In the genomic region with DNA sequence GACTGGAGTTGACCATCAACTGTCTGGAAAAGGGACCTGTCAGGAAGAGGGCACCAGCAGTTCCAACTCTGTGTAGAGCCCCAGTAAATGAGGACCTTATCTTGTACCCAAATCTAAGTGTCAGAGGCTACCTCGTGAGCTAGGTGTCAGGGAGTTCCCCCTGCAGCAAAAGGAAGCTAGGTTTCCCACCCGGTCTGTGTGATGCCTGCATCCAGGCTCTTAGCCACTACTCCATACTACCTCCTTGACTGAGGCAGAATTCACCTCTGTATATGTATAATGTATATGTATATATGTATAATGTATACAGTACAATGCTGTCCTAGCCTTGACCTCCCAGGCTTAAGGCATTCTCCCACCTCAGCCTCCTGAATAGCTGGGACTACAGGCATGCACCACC, we compare ENCODE assay signal across 9 cellular contexts. TPM values are rescaled to one million over a fixed set of nuclear protein-coding genes. Genes with fewer than 3 reads are reported as not detected.
DNase-seq lines count a peak whose midpoint lies in the region; ATAC-seq and TF ChIP-seq lines count a peak whose summit lies in the region.
"Had no signal": no experiment of that assay in that cellular context is flagged by ENCODE, and none has a peak within 500 bp of the region (broad histone marks: within the 10 kb centered on the region; RNA-seq: fewer than 3 reads in every experiment).

No MANE protein-coding gene starts in this region.

- POLR2A ChIA-PET in CD4-positive, alpha-beta T cell (lab: Charles Lee): interaction anchor here (0.6 to 4.8 kb wide), 9 partner anchors 15 to 735 kb away, joined by 3 to 38 read pairs (median 4); no protein-coding TSS in a partner anchor

- H3K4me2 ChIP-seq in Loucy (ENCODE audit: low read depth, low read length, poor library complexity, severe bottlenecking): peak overlapping the region; percentile 71
- no peak overlapping the region for H3K4me2 ChIP-seq in neuronal stem cell (ENCODE audit: insufficient read depth, low read length, poor library complexity, severe bottlenecking)

- H2AK5ac ChIP-seq in neuronal stem cell (ENCODE audit: low read depth, low read length): no peak overlapping the region

- CTCF ChIA-PET in CD4-positive, alpha-beta T cell (lab: Charles Lee): interaction anchor here (0.6 to 7.1 kb wide), 21 partner anchors 8 to 105 kb away, joined by 3 to 160 read pairs (median 6); a partner anchor contains a TSS

- H3K9me3 ChIP-seq in CD4-positive, alpha-beta T cell (ENCODE audit: control insufficient read depth, low read length): no peaks in the 10 kb centered on the region
- H3K9me3 ChIP-seq in Loucy (ENCODE audit: insufficient read depth, low read depth, low read length): no peaks in the 10 kb centered on the region
- no peaks in the 10 kb centered on the region for H3K9me3 ChIP-seq in neuronal stem cell (replicated peaks in 1 of 2; ENCODE audit: control insufficient read depth in 2 of 2, insufficient read depth in 1 of 2, low read depth in 1 of 2, low read length in 2 of 2)

- no peaks in the 10 kb centered on the region for H3K36me3 Mint-ChIP-seq in CD4-positive, alpha-beta T cell (ENCODE audit: low read depth)
- H3K36me3 Mint-ChIP-seq in chondrocyte (ENCODE audit: low read depth): no peaks in the 10 kb centered on the region

- H2AFZ ChIP-seq in Loucy (ENCODE audit: low read length) (peak overlapping the region; percentile 87; the same call in 1 of the 2 replicates), neuronal stem cell (ENCODE audit: low read length) (peak overlapping the region; percentile 62)

- no peaks in the 10 kb centered on the region for H3K79me1 ChIP-seq in neuronal stem cell (ENCODE audit: low read depth, low read length)

- H2BK120ac ChIP-seq in neuronal stem cell (ENCODE audit: low read depth, low read length): no peak overlapping the region

- H2BK12ac ChIP-seq in neuronal stem cell (ENCODE audit: low read length): no peak overlapping the region

- no peaks in the 10 kb centered on the region for H3K79me2 ChIP-seq in Loucy (ENCODE audit: insufficient read depth, low read length)

- no peak overlapping the region for H3K4ac ChIP-seq in neuronal stem cell (ENCODE audit: low read length)

- H3K9me3 Mint-ChIP-seq in CD4-positive, alpha-beta T cell: no peaks in the 10 kb centered on the region
- no peaks in the 10 kb centered on the region for H3K9me3 Mint-ChIP-seq in chondrocyte (ENCODE audit: low read depth)

- H2BK5ac ChIP-seq in neuronal stem cell (ENCODE audit: low read length): no peak overlapping the region

- DNase-seq in CD4-positive, alpha-beta T cell: no peak
- DNase-seq in chondrocyte (ENCODE audit: low spot score): no peak
- no peak for DNase-seq in neuronal stem cell (ENCODE audit: low spot score)
- DNase-seq in dedifferentiated amniotic fluid mesenchymal stem cell (ENCODE audit: extremely low spot score): no peak
- DNase-seq in HuH-7.5 (ENCODE audit: low spot score): no peak
- DNase-seq in HuH-7 (ENCODE audit: low spot score): no peak
- no peak for DNase-seq in COR-L47 (lab: John Stamatoyannopoulos, UW)
- DNase-seq: NCI-H2081 treated with DMSO at 0.1 percent for 48 hours had no signal

- TF ChIP-seq CTCF in CD4-positive, alpha-beta T cell (IDR thresholded peaks at IDR 0.05): no peak
- TF ChIP-seq CTCF in Loucy (conservative IDR thresholded peaks at IDR 0.05; ENCODE audit: low read length) (no peak), chondrocyte (IDR thresholded peaks at IDR 0.05) (no peak)

- H3K4me1 Mint-ChIP-seq in CD4-positive, alpha-beta T cell (ENCODE audit: low read depth): peaks cover 10% of the 10 kb centered on the region
- peaks cover 24% of the 10 kb centered on the region for H3K4me1 Mint-ChIP-seq in chondrocyte (ENCODE audit: low read depth)

- H3K27ac ChIP-seq in CD4-positive, alpha-beta T cell (ENCODE audit: low read depth, low read length): no peak overlapping the region
- H3K27ac ChIP-seq in neuronal stem cell (replicated peaks; ENCODE audit: low read length): no peak overlapping the region

- H3K4me1 ChIP-seq in Loucy (ENCODE audit: insufficient read depth, low read length, poor library complexity, severe bottlenecking): no peaks in the 10 kb centered on the region
- H3K4me1 ChIP-seq in neuronal stem cell (ENCODE audit: control insufficient read depth in 2 of 2, insufficient read depth in 1 of 2, low read depth in 1 of 2, low read length in 2 of 2): peaks cover 0 to 2% of the 10 kb centered on the region in 2 donors

- H3K4me3 Mint-ChIP-seq in CD4-positive, alpha-beta T cell: peak overlapping the region; percentile 38
- peak overlapping the region; percentile 70 for H3K4me3 Mint-ChIP-seq in chondrocyte (ENCODE audit: unreplicated experiment)

- no peak overlapping the region for H4K91ac ChIP-seq in neuronal stem cell (ENCODE audit: low read depth, low read length, poor library complexity)

- H3K4me3 ChIP-seq in Loucy (ENCODE audit: low read length, poor library complexity, severe bottlenecking): peak overlapping the region; percentile 63
- H3K4me3 ChIP-seq in neuronal stem cell (ENCODE audit: low read length in 2 of 2): no peak overlapping the region

- no peaks in the 10 kb centered on the region for H3F3A ChIP-seq in Loucy (ENCODE audit: low read depth)

- no peaks in the 10 kb centered on the region for H3K9me2 ChIP-seq in Loucy (replicated peaks; ENCODE audit: low read depth, low read length)

- no peak overlapping the region for H3K9ac ChIP-seq in Loucy (ENCODE audit: low read depth, low read length, poor library complexity, severe bottlenecking)
- no peak overlapping the region for H3K9ac ChIP-seq in neuronal stem cell (ENCODE audit: low read depth, low read length, poor library complexity)

- H3K36me3 ChIP-seq in Loucy (ENCODE audit: insufficient read depth, low read length) (no peaks in the 10 kb centered on the region), neuronal stem cell (replicated peaks in 1 of 2; ENCODE audit: control insufficient read depth in 2 of 2, insufficient read depth in 2 of 2, low read length in 2 of 2) (no peaks in the 10 kb centered on the region)

- intact Hi-C loops in CD4-positive, alpha-beta T cell (cut with DNase I, micrococcal nuclease): loop anchor here (1.0 to 10.0 kb wide), 3 partner anchors 86 to 479 kb away; a partner anchor contains a TSS

- ATAC-seq in CD4-positive, alpha-beta T cell (ENCODE audit: poor library complexity): peak; percentile 48

- H3K27me3 ChIP-seq in CD4-positive, alpha-beta T cell (ENCODE audit: control insufficient read depth, insufficient read depth, low read length): no peaks in the 10 kb centered on the region
- no peaks in the 10 kb centered on the region for H3K27me3 ChIP-seq in Loucy (ENCODE audit: insufficient read depth, low read length, poor library complexity, severe bottlenecking)
- peaks cover 0 to 13% (median 2%) of the 10 kb centered on the region in 3 experiments for H3K27me3 ChIP-seq in neuronal stem cell (ENCODE audit: control insufficient read depth in 3 of 3, insufficient read depth in 3 of 3, low read depth in 1 of 3, low read length in 3 of 3)

- H3K27ac Mint-ChIP-seq in CD4-positive, alpha-beta T cell: no peak overlapping the region
- H3K27ac Mint-ChIP-seq in chondrocyte (ENCODE audit: unreplicated experiment): no peak overlapping the region

- peaks cover 6% of the 10 kb centered on the region for H3K27me3 Mint-ChIP-seq in CD4-positive, alpha-beta T cell
- H3K27me3 Mint-ChIP-seq in chondrocyte (ENCODE audit: low read depth): no peaks in the 10 kb centered on the region

- H3K14ac ChIP-seq in neuronal stem cell (ENCODE audit: low read length): no peak overlapping the region

- H2BK15ac ChIP-seq in neuronal stem cell (ENCODE audit: low read length): no peak overlapping the region

- H3K23ac ChIP-seq in neuronal stem cell (ENCODE audit: low read depth, low read length, poor library complexity): no peak overlapping the region

- H4K8ac ChIP-seq in neuronal stem cell (ENCODE audit: low read depth, low read length): no peak overlapping the region

- H4K20me1 ChIP-seq in Loucy (ENCODE audit: insufficient read depth, low read length, poor library complexity, severe bottlenecking): no peaks in the 10 kb centered on the region

- WGBS in neuronal stem cell (ENCODE audit: extremely low coverage in 2 of 2, insufficient read length in 2 of 2, insufficient replicate concordance in 1 of 2), 2 donors: no CpG with 5 or more reads among the region's 2 CpGs

- H3K18ac ChIP-seq in neuronal stem cell (ENCODE audit: low read length): no peak overlapping the region

RNA-seq across cellular contexts. Expression of a gene that starts 15.5 kb away (rescaled TPM):
- total RNA-seq in CD4-positive, alpha-beta T cell: 10 to 100 TPM; 20.1 to 23.7 TPM
- total RNA-seq in chondrocyte: 55.5 to 67.7 TPM (median 58.0 TPM) in 3 replicates
- polyA plus RNA-seq in neuronal stem cell (2013, experiment 1 of 2): 27.0 TPM
- polyA plus RNA-seq in neuronal stem cell (2013, experiment 2 of 2): 28.3 TPM

RNA-seq across cellular contexts. Expression of a gene that starts 33.1 kb away (rescaled TPM):
- not detected for total RNA-seq in CD4-positive, alpha-beta T cell
- total RNA-seq in chondrocyte: 2.1 to 3.7 TPM (median 2.3 TPM) in 3 replicates
- 1.9 TPM for polyA plus RNA-seq in neuronal stem cell (2013, experiment 1 of 2)
- polyA plus RNA-seq in neuronal stem cell (2013, experiment 2 of 2): 2.1 TPM
